8 cellular contexts compared by ENCODE assay signal in genomic region chr1:65174585-65174984, GRCh38. TPM values are rescaled to one million over a fixed set of nuclear protein-coding genes. Genes with fewer than 3 reads are reported as not detected.
DNase-seq lines count a peak whose midpoint lies in the region; ATAC-seq and TF ChIP-seq lines count a peak whose summit lies in the region.
"Had no signal": no experiment of that assay in that cellular context is flagged by ENCODE, and none has a peak within 500 bp of the region (broad histone marks: within the 10 kb centered on the region; RNA-seq: fewer than 3 reads in every experiment).

No MANE protein-coding gene starts in this region.

- no peaks in the 10 kb centered on the region for H3K36me3 Mint-ChIP-seq in glutamatergic neuron (ENCODE audit: unreplicated experiment)
- no peaks in the 10 kb centered on the region for H3K36me3 Mint-ChIP-seq in activated naive CD4-positive, alpha-beta T cell treated with anti-CD3 and anti-CD28 coated beads, Interleukin-2, amount 50 U/mL, for 72 hours

- no peaks in the 10 kb centered on the region for H3K27me3 ChIP-seq in thoracic aorta (replicated peaks; ENCODE audit: insufficient read depth)

- H3K36me3 ChIP-seq in thoracic aorta: no peaks in the 10 kb centered on the region

- no peak for TF ChIP-seq CTCF in thoracic aorta (IDR thresholded peaks at IDR 0.05)
- no peak for TF ChIP-seq CTCF in glutamatergic neuron (IDR thresholded peaks at IDR 0.05; ENCODE audit: partially characterized antibody, unreplicated experiment)

- peaks cover 20 to 37% of the 10 kb centered on the region in 2 donors for H3K4me1 ChIP-seq in thoracic aorta (ENCODE audit: control insufficient read depth in 1 of 2, low read depth in 2 of 2)

- no peaks in the 10 kb centered on the region for H3K9me3 Mint-ChIP-seq in glutamatergic neuron (ENCODE audit: unreplicated experiment)
- H3K9me3 Mint-ChIP-seq in activated naive CD4-positive, alpha-beta T cell treated with anti-CD3 and anti-CD28 coated beads, Interleukin-2, amount 50 U/mL, for 72 hours: no peaks in the 10 kb centered on the region
- H3K9me3 Mint-ChIP-seq: activated B cell treated with CpG ODN at 0.5 μM for 24 hours had no signal

- DNase-seq in RPMI8226: peak; percentile 86
- DNase-seq in globus pallidus (ENCODE audit: low spot score): peak; percentile 51
- no peak for DNase-seq in thoracic aorta (ENCODE audit: low spot score)
- no peak for DNase-seq in glutamatergic neuron
- DNase-seq in activated naive CD4-positive, alpha-beta T cell treated with anti-CD3 and anti-CD28 coated beads, Interleukin-2, amount 50 U/mL, for 72 hours (ENCODE audit: low spot score in 2 of 2): no peak
- DNase-seq: activated B cell treated with CpG ODN at 0.5 μM for 24 hours had no signal

- H3K27ac ChIP-seq in thoracic aorta: peak overlapping the region in 1 of 2 donors; percentile 37

- H3K4me3 ChIP-seq in thoracic aorta: peak overlapping the region; percentile 3

- ATAC-seq in GM19043 (IDR thresholded peaks at IDR 0.05; ENCODE audit: low read depth, unreplicated experiment) (peak; percentile 78), HG03064 (IDR thresholded peaks at IDR 0.05; ENCODE audit: low read depth, unreplicated experiment) (peak; percentile 97), thoracic aorta (ENCODE audit: insufficient number of reproducible peaks, low FRiP score, low read depth) (no peak)
- no peak for ATAC-seq in activated naive CD4-positive, alpha-beta T cell treated with anti-CD3 and anti-CD28 coated beads, Interleukin-2, amount 50 U/mL, for 72 hours

- H3K27ac Mint-ChIP-seq in glutamatergic neuron (ENCODE audit: unreplicated experiment): no peak overlapping the region
- H3K27ac Mint-ChIP-seq in activated naive CD4-positive, alpha-beta T cell treated with anti-CD3 and anti-CD28 coated beads, Interleukin-2, amount 50 U/mL, for 72 hours: no peak overlapping the region
- H3K27ac Mint-ChIP-seq: activated B cell treated with CpG ODN at 0.5 μM for 24 hours had no signal

- no peaks in the 10 kb centered on the region for H3K9me3 ChIP-seq in thoracic aorta

- H3K4me1 Mint-ChIP-seq in glutamatergic neuron (ENCODE audit: low read depth, unreplicated experiment): peaks cover 16% of the 10 kb centered on the region
- H3K4me1 Mint-ChIP-seq: activated B cell treated with CpG ODN at 0.5 μM for 24 hours had no signal

- H3K27me3 Mint-ChIP-seq in glutamatergic neuron (ENCODE audit: unreplicated experiment): no peaks in the 10 kb centered on the region
- H3K27me3 Mint-ChIP-seq: activated B cell treated with CpG ODN at 0.5 μM for 24 hours had no signal

- no peak overlapping the region for H3K4me3 Mint-ChIP-seq in glutamatergic neuron (ENCODE audit: unreplicated experiment)
- H3K4me3 Mint-ChIP-seq: activated B cell treated with CpG ODN at 0.5 μM for 24 hours had no signal

RNA-seq across cellular contexts. Expression of gene AK4, which starts 26.6 kb away (rescaled TPM):
- total RNA-seq in thoracic aorta (10 to 100 TPM; 32.2 to 35.8 TPM), glutamatergic neuron (ENCODE audit: unreplicated experiment) (2.6 TPM)
- 100 to 1,000 TPM in 1 of 2 donors, 1 to 10 TPM in 1; 3.1 to 109 TPM for total RNA-seq in activated naive CD4-positive, alpha-beta T cell treated with anti-CD3 and anti-CD28 coated beads, Interleukin-2, amount 50 U/mL, for 72 hours

Comparison
In these comparisons a context has a peak if more than half of its experiments do, and no peak if none do; other contexts are left out.
1. ATAC-seq: peak in GM19043 (single experiment) and HG03064 (single experiment); none in thoracic aorta (single experiment) and activated naive CD4-positive, alpha-beta T cell treated with anti-CD3 and anti-CD28 coated beads, Interleukin-2, amount 50 U/mL, for 72 hours (0 of 2).
2. DNase-seq: peak in RPMI8226 (single experiment) and globus pallidus (single experiment); none in thoracic aorta (single experiment), glutamatergic neuron (single experiment) and activated naive CD4-positive, alpha-beta T cell treated with anti-CD3 and anti-CD28 coated beads, Interleukin-2, amount 50 U/mL, for 72 hours (0 of 2).